22 cellular contexts compared by ENCODE assay signal in genomic region chr1:229133734-229134265, GRCh38.
"Had no signal": no experiment of that assay in that cellular context is flagged by ENCODE, and none has a peak within 500 bp of the region (broad histone marks: within the 10 kb centered on the region; RNA-seq: fewer than 3 reads in every experiment).

No MANE protein-coding gene starts in this region.

- ATAC-seq: Panc1, PC-3 had no signal

- DNase-seq: IMR-90, Karpas-422, KG1, MM.1S, NCI-H1092 treated with DMSO at 0.1 percent for 48 hours, NCI-H1436, NCI-H187, NCI-H2029, NCI-H2081 treated with DMSO at 0.1 percent for 48 hours, NCI-H2171, NCI-H446, NCI-H510A, NCI-H524 treated with DMSO at 0.1 percent for 48 hours, NCI-H69, NCI-H774, PC-3, SHP77, SK-N-SH, SW 1271 had no signal

- H3K9me3 ChIP-seq: SK-N-SH had no signal

- H3K27ac ChIP-seq: HL-60, RWPE1 had no signal
